In the genomic region with DNA sequence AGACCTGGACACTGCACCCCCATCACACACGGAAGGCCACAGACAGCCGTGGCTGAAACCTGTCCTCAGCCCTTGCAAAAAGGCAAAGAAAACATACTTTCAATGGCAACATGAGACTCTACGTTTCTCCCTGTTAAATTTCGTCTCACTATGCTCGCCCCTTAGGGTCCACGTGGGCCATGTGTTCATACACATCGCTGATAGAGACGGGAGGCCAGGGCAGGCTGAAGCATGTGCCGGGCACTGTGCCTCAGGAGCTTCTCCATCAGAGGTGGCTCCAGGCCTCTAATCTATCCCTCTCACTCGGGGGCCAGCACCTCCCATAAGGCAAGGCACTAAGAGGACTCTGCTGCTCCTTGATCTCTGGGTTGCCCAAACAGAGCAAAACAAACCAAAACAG, we compare ENCODE assay signal across 25 cellular contexts.
"Had no signal": no experiment of that assay in that cellular context is flagged by ENCODE, and none has a peak within 500 bp of the region (broad histone marks: within the 10 kb centered on the region; RNA-seq: fewer than 3 reads in every experiment).

No MANE protein-coding gene starts in this region.

- H3K4me3 Mint-ChIP-seq: activated CD8-positive, alpha-beta T cell treated with anti-CD3 and anti-CD28 coated beads for 36 hours; activated naive CD8-positive, alpha-beta T cell treated with anti-CD3 and anti-CD28 coated beads, Interleukin-2, amount 10 ng/mL, durations not matched to agents 7 days and 5 days; T-helper 2 cell treated with Interferon-gamma antibody and Interleukin-4, amounts not matched to agents 5 μg/mL and 100 μg/mL, for 36 hours had no signal

- ATAC-seq: activated CD4-positive, CD25-positive, alpha-beta regulatory T cell treated with anti-CD3 and anti-CD28 coated beads, Interleukin-2, amount 50 U/mL, for 24 hours; activated CD8-positive, alpha-beta T cell treated with anti-CD3 and anti-CD28 coated beads for 36 hours; body of pancreas; Panc1 had no signal

- H3K4me2 ChIP-seq: SK-N-SH had no signal

- H3K36me3 Mint-ChIP-seq: activated naive CD8-positive, alpha-beta T cell treated with anti-CD3 and anti-CD28 coated beads, Interleukin-2, amount 10 ng/mL, durations not matched to agents 7 days and 5 days had no signal

- DNase-seq: activated CD4-positive, alpha-beta T cell treated with anti-CD3 and anti-CD28 coated beads for 4 hours; activated CD8-positive, alpha-beta memory T cell treated with anti-CD3 and anti-CD28 coated beads, Interleukin-2, amount 50 U/mL, for 4 hours; activated CD8-positive, alpha-beta T cell treated with anti-CD3 and anti-CD28 coated beads for 36 hours; activated naive CD4-positive, alpha-beta T cell treated with anti-CD3 and anti-CD28 coated beads, Interleukin-2, amount 50 U/mL, for 16 hours; activated naive CD8-positive, alpha-beta T cell treated with anti-CD3 and anti-CD28 coated beads, Interleukin-2, amount 10 ng/mL, durations not matched to agents 7 days and 5 days; body of pancreas; KG1; NCI-H1092; NCI-H1417 treated with DMSO at 0.1 percent for 48 hours; NCI-H1694; NCI-H2029; NCI-H2107; NCI-H2171 treated with DMSO at 0.1 percent for 48 hours; NCI-H226; NCI-H69; NK-92 treated with Interleukin-12 subunit alpha and Interleukin-12 subunit beta, amount 100 ng/mL, for 24 hours; OCI-M1; Right ventricle myocardium superior; RPMI8226; SJCRH30; SK-N-SH; SW 1271 had no signal

- H3K27ac Mint-ChIP-seq: activated CD8-positive, alpha-beta T cell treated with anti-CD3 and anti-CD28 coated beads for 36 hours; activated naive CD8-positive, alpha-beta T cell treated with anti-CD3 and anti-CD28 coated beads, Interleukin-2, amount 10 ng/mL, durations not matched to agents 7 days and 5 days; T-helper 2 cell treated with Interferon-gamma antibody and Interleukin-4, amounts not matched to agents 5 μg/mL and 100 μg/mL, for 36 hours had no signal

- H3K9ac ChIP-seq: SK-N-SH had no signal

- H3K9me3 ChIP-seq: SJCRH30, SK-N-SH had no signal

- H3K4me3 ChIP-seq: body of pancreas, SJCRH30 had no signal

- H3K27ac ChIP-seq: body of pancreas, SJCRH30 had no signal

- H3K27me3 ChIP-seq: body of pancreas, SJCRH30 had no signal

- H3K4me1 ChIP-seq: SJCRH30 had no signal

- H3K9me3 Mint-ChIP-seq: activated CD8-positive, alpha-beta T cell treated with anti-CD3 and anti-CD28 coated beads for 36 hours; activated naive CD8-positive, alpha-beta T cell treated with anti-CD3 and anti-CD28 coated beads, Interleukin-2, amount 10 ng/mL, durations not matched to agents 7 days and 5 days; T-helper 2 cell treated with Interferon-gamma antibody and Interleukin-4, amounts not matched to agents 5 μg/mL and 100 μg/mL, for 36 hours had no signal
